ENCODE assay signal across 1 cellular context in the genomic region with DNA sequence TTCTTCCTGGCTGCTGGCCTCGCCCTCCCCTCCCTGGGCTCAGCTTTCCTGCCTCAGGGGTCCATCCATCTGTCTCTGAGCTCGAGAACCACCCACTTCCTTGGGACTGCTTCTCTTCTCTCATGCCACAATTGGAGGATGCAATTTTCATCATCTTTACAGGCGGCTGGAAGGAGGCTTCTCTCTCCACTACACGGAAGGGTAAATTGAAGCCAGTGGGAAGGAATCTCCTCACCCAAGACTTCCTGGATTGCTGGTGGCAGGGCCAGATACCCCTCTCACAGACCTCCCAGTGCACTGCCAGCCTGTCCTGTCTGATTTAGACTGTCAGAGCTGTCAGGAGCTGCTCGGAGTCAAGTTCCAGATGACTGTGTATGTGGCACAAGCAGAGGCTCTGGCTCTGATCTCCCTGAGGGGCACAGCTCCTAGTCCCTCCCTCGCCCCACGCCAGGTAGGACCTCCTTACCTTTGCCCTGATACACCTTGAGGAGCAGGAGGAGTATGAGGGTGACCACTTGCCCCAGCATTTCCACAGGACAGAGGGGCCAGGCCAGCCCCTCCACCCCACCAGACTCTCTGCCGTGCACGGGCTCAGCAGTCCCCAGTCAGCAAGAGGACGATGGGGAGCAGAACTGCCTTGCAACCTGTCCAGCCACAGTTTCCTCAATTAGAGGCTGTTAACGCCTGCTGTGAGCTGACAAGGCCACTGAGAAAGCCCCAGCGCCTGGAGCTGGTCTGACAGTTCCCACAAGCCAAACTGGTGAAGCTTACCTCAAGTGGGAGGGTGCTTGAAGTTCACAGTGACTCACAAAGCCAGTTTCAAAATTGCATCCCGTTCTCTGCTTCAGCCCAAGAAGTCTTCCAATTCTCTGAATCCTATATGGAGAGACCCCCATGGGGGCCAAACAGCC.
TF ChIP-seq lines count a peak whose summit lies in the region.

A gene with protein sequence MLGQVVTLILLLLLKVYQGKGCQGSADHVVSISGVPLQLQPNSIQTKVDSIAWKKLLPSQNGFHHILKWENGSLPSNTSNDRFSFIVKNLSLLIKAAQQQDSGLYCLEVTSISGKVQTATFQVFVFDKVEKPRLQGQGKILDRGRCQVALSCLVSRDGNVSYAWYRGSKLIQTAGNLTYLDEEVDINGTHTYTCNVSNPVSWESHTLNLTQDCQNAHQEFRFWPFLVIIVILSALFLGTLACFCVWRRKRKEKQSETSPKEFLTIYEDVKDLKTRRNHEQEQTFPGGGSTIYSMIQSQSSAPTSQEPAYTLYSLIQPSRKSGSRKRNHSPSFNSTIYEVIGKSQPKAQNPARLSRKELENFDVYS (minus strand): TSS at position 737 of the 911 bp plus-strand sequence. CDS start 210 bp downstream, at position 527.

TF ChIP-seq in GM12878, 131 proteins besides CTCF, POLR2A, EP300 and RAD21 (continued from another document):
- TF ChIP-seq, protein P1, sequence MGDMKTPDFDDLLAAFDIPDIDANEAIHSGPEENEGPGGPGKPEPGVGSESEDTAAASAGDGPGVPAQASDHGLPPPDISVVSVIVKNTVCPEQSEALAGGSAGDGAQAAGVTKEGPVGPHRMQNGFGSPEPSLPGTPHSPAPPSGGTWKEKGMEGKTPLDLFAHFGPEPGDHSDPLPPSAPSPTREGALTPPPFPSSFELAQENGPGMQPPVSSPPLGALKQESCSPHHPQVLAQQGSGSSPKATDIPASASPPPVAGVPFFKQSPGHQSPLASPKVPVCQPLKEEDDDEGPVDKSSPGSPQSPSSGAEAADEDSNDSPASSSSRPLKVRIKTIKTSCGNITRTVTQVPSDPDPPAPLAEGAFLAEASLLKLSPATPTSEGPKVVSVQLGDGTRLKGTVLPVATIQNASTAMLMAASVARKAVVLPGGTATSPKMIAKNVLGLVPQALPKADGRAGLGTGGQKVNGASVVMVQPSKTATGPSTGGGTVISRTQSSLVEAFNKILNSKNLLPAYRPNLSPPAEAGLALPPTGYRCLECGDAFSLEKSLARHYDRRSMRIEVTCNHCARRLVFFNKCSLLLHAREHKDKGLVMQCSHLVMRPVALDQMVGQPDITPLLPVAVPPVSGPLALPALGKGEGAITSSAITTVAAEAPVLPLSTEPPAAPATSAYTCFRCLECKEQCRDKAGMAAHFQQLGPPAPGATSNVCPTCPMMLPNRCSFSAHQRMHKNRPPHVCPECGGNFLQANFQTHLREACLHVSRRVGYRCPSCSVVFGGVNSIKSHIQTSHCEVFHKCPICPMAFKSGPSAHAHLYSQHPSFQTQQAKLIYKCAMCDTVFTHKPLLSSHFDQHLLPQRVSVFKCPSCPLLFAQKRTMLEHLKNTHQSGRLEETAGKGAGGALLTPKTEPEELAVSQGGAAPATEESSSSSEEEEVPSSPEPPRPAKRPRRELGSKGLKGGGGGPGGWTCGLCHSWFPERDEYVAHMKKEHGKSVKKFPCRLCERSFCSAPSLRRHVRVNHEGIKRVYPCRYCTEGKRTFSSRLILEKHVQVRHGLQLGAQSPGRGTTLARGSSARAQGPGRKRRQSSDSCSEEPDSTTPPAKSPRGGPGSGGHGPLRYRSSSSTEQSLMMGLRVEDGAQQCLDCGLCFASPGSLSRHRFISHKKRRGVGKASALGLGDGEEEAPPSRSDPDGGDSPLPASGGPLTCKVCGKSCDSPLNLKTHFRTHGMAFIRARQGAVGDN (IDR thresholded peaks at IDR 0.05) = peak; percentile 70
- TF ChIP-seq EGR1 (IDR thresholded peaks at IDR 0.05; ENCODE audit: borderline replicate concordance in 1 of 2, low read depth in 2 of 2, low read length in 2 of 2) (no peak), NFYA (IDR thresholded peaks at IDR 0.05; ENCODE audit: borderline replicate concordance, low read depth, low read length) (no peak), SREBF2 (IDR thresholded peaks at IDR 0.05; ENCODE audit: low read length) (no peak), FOS (IDR thresholded peaks at IDR 0.05; ENCODE audit: borderline replicate concordance, extremely low read depth, insufficient read length) (no peak), ZZZ3 (IDR thresholded peaks at IDR 0.05; ENCODE audit: control insufficient read depth, insufficient read length, low read depth) (no peak), SRF (IDR thresholded peaks at IDR 0.05; ENCODE audit: low read depth in 2 of 2, low read length in 2 of 2) (no peak), HDGF (IDR thresholded peaks at IDR 0.05) (peak; percentile 73; the same call in 1 of the 2 replicates), PAX5 (IDR thresholded peaks at IDR 0.05; ENCODE audit: borderline replicate concordance, low read depth, low read length) (0 out of 2 replicates have a peak, but pooled peaks have one; percentile 60), SUZ12 (IDR thresholded peaks at IDR 0.05; ENCODE audit: unreplicated experiment) (no peak), SIN3A (IDR thresholded peaks at IDR 0.05; ENCODE audit: low read depth, low read length) (no peak), NRF1 (conservative IDR thresholded peaks at IDR 0.05; ENCODE audit: low read depth, low read length) (no peak), DPF2 (IDR thresholded peaks at IDR 0.05) (peak; percentile 62), FOXM1 (IDR thresholded peaks at IDR 0.05; ENCODE audit: low read depth, low read length) (no peak), BCL11A (IDR thresholded peaks at IDR 0.05; ENCODE audit: low read depth, low read length) (peak; percentile 50; the same call in 1 of the 2 replicates), MYC (IDR thresholded peaks at IDR 0.05; ENCODE audit: insufficient read depth, insufficient read length, insufficient replicate concordance, low read length, severe bottlenecking) (no peak), CBX5 (IDR thresholded peaks at IDR 0.05; ENCODE audit: low read depth) (no peak), RUNX3 (IDR thresholded peaks at IDR 0.05; ENCODE audit: low read length) (peak; percentile 68), SMARCA5 (IDR thresholded peaks at IDR 0.05) (peak; percentile 85; the same call in 1 of the 2 replicates), GATAD2B (conservative IDR thresholded peaks at IDR 0.05; ENCODE audit: low read depth) (peak; percentile 44; the same call in 1 of the 2 replicates), BMI1 (IDR thresholded peaks at IDR 0.05; ENCODE audit: borderline replicate concordance) (no peak), TCF12 (IDR thresholded peaks at IDR 0.05; ENCODE audit: low read depth, low read length) (peak; percentile 65; the same call in 1 of the 2 replicates)
- TF ChIP-seq, protein P2, sequence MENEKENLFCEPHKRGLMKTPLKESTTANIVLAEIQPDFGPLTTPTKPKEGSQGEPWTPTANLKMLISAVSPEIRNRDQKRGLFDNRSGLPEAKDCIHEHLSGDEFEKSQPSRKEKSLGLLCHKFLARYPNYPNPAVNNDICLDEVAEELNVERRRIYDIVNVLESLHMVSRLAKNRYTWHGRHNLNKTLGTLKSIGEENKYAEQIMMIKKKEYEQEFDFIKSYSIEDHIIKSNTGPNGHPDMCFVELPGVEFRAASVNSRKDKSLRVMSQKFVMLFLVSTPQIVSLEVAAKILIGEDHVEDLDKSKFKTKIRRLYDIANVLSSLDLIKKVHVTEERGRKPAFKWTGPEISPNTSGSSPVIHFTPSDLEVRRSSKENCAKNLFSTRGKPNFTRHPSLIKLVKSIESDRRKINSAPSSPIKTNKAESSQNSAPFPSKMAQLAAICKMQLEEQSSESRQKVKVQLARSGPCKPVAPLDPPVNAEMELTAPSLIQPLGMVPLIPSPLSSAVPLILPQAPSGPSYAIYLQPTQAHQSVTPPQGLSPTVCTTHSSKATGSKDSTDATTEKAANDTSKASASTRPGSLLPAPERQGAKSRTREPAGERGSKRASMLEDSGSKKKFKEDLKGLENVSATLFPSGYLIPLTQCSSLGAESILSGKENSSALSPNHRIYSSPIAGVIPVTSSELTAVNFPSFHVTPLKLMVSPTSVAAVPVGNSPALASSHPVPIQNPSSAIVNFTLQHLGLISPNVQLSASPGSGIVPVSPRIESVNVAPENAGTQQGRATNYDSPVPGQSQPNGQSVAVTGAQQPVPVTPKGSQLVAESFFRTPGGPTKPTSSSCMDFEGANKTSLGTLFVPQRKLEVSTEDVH (IDR thresholded peaks at IDR 0.05; ENCODE audit: low read depth, partially characterized antibody) = no peak
- TF ChIP-seq, protein P3, sequence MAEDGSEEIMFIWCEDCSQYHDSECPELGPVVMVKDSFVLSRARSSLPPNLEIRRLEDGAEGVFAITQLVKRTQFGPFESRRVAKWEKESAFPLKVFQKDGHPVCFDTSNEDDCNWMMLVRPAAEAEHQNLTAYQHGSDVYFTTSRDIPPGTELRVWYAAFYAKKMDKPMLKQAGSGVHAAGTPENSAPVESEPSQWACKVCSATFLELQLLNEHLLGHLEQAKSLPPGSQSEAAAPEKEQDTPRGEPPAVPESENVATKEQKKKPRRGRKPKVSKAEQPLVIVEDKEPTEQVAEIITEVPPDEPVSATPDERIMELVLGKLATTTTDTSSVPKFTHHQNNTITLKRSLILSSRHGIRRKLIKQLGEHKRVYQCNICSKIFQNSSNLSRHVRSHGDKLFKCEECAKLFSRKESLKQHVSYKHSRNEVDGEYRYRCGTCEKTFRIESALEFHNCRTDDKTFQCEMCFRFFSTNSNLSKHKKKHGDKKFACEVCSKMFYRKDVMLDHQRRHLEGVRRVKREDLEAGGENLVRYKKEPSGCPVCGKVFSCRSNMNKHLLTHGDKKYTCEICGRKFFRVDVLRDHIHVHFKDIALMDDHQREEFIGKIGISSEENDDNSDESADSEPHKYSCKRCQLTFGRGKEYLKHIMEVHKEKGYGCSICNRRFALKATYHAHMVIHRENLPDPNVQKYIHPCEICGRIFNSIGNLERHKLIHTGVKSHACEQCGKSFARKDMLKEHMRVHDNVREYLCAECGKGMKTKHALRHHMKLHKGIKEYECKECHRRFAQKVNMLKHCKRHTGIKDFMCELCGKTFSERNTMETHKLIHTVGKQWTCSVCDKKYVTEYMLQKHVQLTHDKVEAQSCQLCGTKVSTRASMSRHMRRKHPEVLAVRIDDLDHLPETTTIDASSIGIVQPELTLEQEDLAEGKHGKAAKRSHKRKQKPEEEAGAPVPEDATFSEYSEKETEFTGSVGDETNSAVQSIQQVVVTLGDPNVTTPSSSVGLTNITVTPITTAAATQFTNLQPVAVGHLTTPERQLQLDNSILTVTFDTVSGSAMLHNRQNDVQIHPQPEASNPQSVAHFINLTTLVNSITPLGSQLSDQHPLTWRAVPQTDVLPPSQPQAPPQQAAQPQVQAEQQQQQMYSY (CRISPR knock-in tag; IDR thresholded peaks at IDR 0.05) = no peak
- TF ChIP-seq, protein P4, sequence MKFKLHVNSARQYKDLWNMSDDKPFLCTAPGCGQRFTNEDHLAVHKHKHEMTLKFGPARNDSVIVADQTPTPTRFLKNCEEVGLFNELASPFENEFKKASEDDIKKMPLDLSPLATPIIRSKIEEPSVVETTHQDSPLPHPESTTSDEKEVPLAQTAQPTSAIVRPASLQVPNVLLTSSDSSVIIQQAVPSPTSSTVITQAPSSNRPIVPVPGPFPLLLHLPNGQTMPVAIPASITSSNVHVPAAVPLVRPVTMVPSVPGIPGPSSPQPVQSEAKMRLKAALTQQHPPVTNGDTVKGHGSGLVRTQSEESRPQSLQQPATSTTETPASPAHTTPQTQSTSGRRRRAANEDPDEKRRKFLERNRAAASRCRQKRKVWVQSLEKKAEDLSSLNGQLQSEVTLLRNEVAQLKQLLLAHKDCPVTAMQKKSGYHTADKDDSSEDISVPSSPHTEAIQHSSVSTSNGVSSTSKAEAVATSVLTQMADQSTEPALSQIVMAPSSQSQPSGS (IDR thresholded peaks at IDR 0.05; ENCODE audit: low read length) = no peak
- TF ChIP-seq, protein P5, sequence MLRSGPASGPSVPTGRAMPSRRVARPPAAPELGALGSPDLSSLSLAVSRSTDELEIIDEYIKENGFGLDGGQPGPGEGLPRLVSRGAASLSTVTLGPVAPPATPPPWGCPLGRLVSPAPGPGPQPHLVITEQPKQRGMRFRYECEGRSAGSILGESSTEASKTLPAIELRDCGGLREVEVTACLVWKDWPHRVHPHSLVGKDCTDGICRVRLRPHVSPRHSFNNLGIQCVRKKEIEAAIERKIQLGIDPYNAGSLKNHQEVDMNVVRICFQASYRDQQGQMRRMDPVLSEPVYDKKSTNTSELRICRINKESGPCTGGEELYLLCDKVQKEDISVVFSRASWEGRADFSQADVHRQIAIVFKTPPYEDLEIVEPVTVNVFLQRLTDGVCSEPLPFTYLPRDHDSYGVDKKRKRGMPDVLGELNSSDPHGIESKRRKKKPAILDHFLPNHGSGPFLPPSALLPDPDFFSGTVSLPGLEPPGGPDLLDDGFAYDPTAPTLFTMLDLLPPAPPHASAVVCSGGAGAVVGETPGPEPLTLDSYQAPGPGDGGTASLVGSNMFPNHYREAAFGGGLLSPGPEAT (IDR thresholded peaks at IDR 0.05; ENCODE audit: low read depth) = peak; percentile 64
- TF ChIP-seq, protein P6, sequence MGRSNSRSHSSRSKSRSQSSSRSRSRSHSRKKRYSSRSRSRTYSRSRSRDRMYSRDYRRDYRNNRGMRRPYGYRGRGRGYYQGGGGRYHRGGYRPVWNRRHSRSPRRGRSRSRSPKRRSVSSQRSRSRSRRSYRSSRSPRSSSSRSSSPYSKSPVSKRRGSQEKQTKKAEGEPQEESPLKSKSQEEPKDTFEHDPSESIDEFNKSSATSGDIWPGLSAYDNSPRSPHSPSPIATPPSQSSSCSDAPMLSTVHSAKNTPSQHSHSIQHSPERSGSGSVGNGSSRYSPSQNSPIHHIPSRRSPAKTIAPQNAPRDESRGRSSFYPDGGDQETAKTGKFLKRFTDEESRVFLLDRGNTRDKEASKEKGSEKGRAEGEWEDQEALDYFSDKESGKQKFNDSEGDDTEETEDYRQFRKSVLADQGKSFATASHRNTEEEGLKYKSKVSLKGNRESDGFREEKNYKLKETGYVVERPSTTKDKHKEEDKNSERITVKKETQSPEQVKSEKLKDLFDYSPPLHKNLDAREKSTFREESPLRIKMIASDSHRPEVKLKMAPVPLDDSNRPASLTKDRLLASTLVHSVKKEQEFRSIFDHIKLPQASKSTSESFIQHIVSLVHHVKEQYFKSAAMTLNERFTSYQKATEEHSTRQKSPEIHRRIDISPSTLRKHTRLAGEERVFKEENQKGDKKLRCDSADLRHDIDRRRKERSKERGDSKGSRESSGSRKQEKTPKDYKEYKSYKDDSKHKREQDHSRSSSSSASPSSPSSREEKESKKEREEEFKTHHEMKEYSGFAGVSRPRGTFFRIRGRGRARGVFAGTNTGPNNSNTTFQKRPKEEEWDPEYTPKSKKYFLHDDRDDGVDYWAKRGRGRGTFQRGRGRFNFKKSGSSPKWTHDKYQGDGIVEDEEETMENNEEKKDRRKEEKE (IDR thresholded peaks at IDR 0.05) = no peak
